In the genomic region with DNA sequence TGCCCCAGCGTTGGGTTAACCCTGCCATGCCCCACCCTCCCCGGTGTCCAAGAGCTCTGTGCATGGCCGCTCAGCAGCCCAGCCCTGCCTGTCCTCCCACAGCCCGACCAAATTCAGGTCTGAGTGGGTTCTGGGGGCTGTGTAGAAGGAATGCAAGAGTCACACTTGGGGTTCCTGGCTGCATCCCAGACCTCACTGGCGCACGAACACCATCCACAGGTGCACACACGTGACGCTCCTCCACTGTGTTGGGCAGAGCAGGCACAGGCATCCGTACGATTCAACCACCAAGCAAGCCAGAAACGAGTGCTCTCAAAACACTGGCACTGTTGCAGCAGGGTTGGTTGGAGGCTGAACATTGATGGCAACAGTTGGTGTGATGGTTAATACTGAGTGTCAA, we compare ENCODE assay signal across 21 cellular contexts.
DNase-seq lines count a peak whose midpoint lies in the region; FAIRE-seq and TF ChIP-seq lines count a peak whose summit lies in the region.
"Had no signal": no experiment of that assay in that cellular context is flagged by ENCODE, and none has a peak within 500 bp of the region (broad histone marks: within the 10 kb centered on the region; RNA-seq: fewer than 3 reads in every experiment).

No MANE protein-coding gene starts in this region.

- H3K4me3 Mint-ChIP-seq in brain = no peak overlapping the region
- H3K4me3 Mint-ChIP-seq: CD4-positive, alpha-beta memory T cell; HFFc6 had no signal

- H2AK5ac ChIP-seq in neuronal stem cell (ENCODE audit: low read depth, low read length) = peak overlapping the region; percentile 30

- no peak overlapping the region for H3K27ac ChIP-seq in neuronal stem cell (replicated peaks; ENCODE audit: low read length)
- H3K27ac ChIP-seq: A549 had no signal

- no peak overlapping the region for H2BK12ac ChIP-seq in neuronal stem cell (ENCODE audit: low read length)

- H3K27ac Mint-ChIP-seq in brain = peak overlapping the region in 3 of 5 experiments; percentile 19 to 75 (median 43)
- H3K27ac Mint-ChIP-seq: CD4-positive, alpha-beta memory T cell; HFFc6 had no signal

- no peak overlapping the region for H2BK120ac ChIP-seq in neuronal stem cell (ENCODE audit: low read depth, low read length)

- no peaks in the 10 kb centered on the region for H3K36me3 Mint-ChIP-seq in brain
- H3K36me3 Mint-ChIP-seq: CD4-positive, alpha-beta memory T cell had no signal

- no CpG with 5 or more reads among the region's 11 CpGs for WGBS in neuronal stem cell (ENCODE audit: extremely low coverage in 2 of 2, insufficient read length in 2 of 2, insufficient replicate concordance in 1 of 2), 2 donors

- peak; percentile 40 for DNase-seq in DMS79 (lab: John Stamatoyannopoulos, UW)
- no peak for DNase-seq in neuronal stem cell (ENCODE audit: low spot score)
- no peak for DNase-seq in NCI-H1092 (lab: John Stamatoyannopoulos, UW)
- DNase-seq in MV-4-11 (lab: John Stamatoyannopoulos, UW) = no peak
- no peak for DNase-seq in RCC 7860 (ENCODE audit: low spot score)
- DNase-seq: 8988T; ACHN; AML-193; C1 segment of cervical spinal cord; Caco-2; CD4-positive, alpha-beta memory T cell; DMS153; GF-D8; GOT3; H7; HCEC 1CT; HFFc6 had no signal

- H3K9me3 ChIP-seq in neuronal stem cell (replicated peaks in 1 of 2; ENCODE audit: control insufficient read depth in 2 of 2, insufficient read depth in 1 of 2, low read depth in 1 of 2, low read length in 2 of 2) = no peaks in the 10 kb centered on the region
- H3K9me3 ChIP-seq: A549, Caco-2 had no signal

- no peaks in the 10 kb centered on the region for H3K27me3 Mint-ChIP-seq in brain
- H3K27me3 Mint-ChIP-seq: CD4-positive, alpha-beta memory T cell had no signal

- no peaks in the 10 kb centered on the region for H3K79me1 ChIP-seq in neuronal stem cell (ENCODE audit: low read depth, low read length)

- no peak overlapping the region for H3K18ac ChIP-seq in neuronal stem cell (ENCODE audit: low read length)

- no peak for TF ChIP-seq CTCF in brain (conservative IDR thresholded peaks at IDR 0.05)

- H3K14ac ChIP-seq in neuronal stem cell (ENCODE audit: low read length) = peak overlapping the region; percentile 3

- peak overlapping the region; percentile 75 for H3K9ac ChIP-seq in neuronal stem cell (ENCODE audit: low read depth, low read length, poor library complexity)

- no peaks in the 10 kb centered on the region for H3K36me3 ChIP-seq in neuronal stem cell (replicated peaks in 1 of 2; ENCODE audit: control insufficient read depth in 2 of 2, insufficient read depth in 2 of 2, low read length in 2 of 2)

- no peak overlapping the region for H2BK15ac ChIP-seq in neuronal stem cell (ENCODE audit: low read length)

- no peak overlapping the region for H3K4ac ChIP-seq in neuronal stem cell (ENCODE audit: low read length)

- FAIRE-seq in RCC 7860 (lab: Jason Lieb, UNC) = no peak
- FAIRE-seq: A549, GM12891, GM18507 had no signal

- no peak overlapping the region for H4K8ac ChIP-seq in neuronal stem cell (ENCODE audit: low read depth, low read length)

- H3K4me3 ChIP-seq in neuronal stem cell (ENCODE audit: low read length in 2 of 2) = no peak overlapping the region
- H3K4me3 ChIP-seq: A549 had no signal

- peaks cover 56% of the 10 kb centered on the region for H3K4me1 Mint-ChIP-seq in brain
- H3K4me1 Mint-ChIP-seq: CD4-positive, alpha-beta memory T cell had no signal

- H3K23ac ChIP-seq in neuronal stem cell (ENCODE audit: low read depth, low read length, poor library complexity) = no peak overlapping the region

- no peak overlapping the region for H2BK5ac ChIP-seq in neuronal stem cell (ENCODE audit: low read length)

- no peak overlapping the region for H3K4me2 ChIP-seq in neuronal stem cell (ENCODE audit: insufficient read depth, low read length, poor library complexity, severe bottlenecking)
- H3K4me2 ChIP-seq: A549 had no signal

- H4K91ac ChIP-seq in neuronal stem cell (ENCODE audit: low read depth, low read length, poor library complexity) = no peak overlapping the region

- peaks cover 0 to 8% (median 0%) of the 10 kb centered on the region in 5 experiments for H3K9me3 Mint-ChIP-seq in brain
- H3K9me3 Mint-ChIP-seq: CD4-positive, alpha-beta memory T cell had no signal

- peaks cover 0 to 53% (median 0%) of the 10 kb centered on the region in 3 experiments for H3K27me3 ChIP-seq in neuronal stem cell (ENCODE audit: control insufficient read depth in 3 of 3, insufficient read depth in 3 of 3, low read depth in 1 of 3, low read length in 3 of 3)

- H2AFZ ChIP-seq in neuronal stem cell (ENCODE audit: low read length) = no peak overlapping the region

- H3K4me1 ChIP-seq in neuronal stem cell (ENCODE audit: control insufficient read depth in 2 of 2, insufficient read depth in 1 of 2, low read depth in 1 of 2, low read length in 2 of 2) = peaks cover 0 to 2% of the 10 kb centered on the region in 2 donors
- H3K4me1 ChIP-seq: A549, Caco-2 had no signal
